8 cellular contexts compared by ENCODE assay signal in the genomic region with DNA sequence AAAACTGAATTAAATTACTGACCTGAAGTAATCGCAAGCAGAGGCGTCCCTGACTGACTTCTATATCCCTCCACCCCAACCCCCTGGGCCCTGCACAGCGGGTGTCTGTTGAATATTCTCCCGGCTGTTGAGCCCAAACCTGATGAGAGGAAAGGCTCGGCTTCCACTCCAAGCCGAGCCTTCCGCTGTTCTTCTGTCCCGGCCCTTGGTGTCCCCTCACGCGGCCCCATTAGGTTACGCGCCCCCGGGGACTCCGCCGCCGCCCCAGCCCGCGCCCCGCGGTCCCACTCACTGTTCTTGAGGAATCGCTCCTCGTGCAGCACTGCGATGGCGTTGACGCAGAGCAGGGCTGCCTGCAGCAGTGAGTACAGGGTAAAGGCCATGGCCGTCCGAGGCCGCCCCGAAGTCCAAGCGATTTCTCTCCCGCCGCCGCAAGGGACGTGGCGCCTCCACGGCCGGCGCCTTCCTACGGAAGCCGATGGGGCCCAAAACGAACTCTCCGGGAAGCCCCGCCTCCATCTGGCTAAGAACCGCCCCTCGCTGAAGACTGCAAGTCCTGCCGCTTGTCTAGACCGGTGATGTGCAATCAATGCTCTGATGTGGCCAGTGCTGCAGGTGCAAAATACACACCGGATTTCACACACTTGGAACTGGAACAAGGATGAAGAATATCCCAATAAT.
DNase-seq lines count a peak whose midpoint lies in the region; ATAC-seq and TF ChIP-seq lines count a peak whose summit lies in the region.

A gene with protein sequence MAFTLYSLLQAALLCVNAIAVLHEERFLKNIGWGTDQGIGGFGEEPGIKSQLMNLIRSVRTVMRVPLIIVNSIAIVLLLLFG (minus strand): TSS at position 470 of the 681 bp plus-strand sequence. CDS start 87 bp downstream, at position 383.

- H3K4me3 ChIP-seq in brain microvascular endothelial cell (ENCODE audit: low read depth, low read length): peak within 1 kb of the TSS; percentile 86
- H3K4me3 ChIP-seq in iPS-18c (ENCODE audit: insufficient read depth, low read depth, low read length): peak within 1 kb of the TSS; percentile 96
- peak within 1 kb of the TSS; percentile 72 to 97 (median 92) for H3K4me3 ChIP-seq in skin epidermis

- H3K27me3 ChIP-seq in brain microvascular endothelial cell (replicated peaks): no peaks in the 10 kb centered on the region

- H3K9me3 ChIP-seq in iPS-18c (ENCODE audit: control insufficient read depth, insufficient read depth, low read length): no peaks in the 10 kb centered on the region

- H3K27ac ChIP-seq in brain microvascular endothelial cell (peak within 1 kb of the TSS; percentile 85), skin epidermis (peak within 1 kb of the TSS; percentile 44 to 97 (median 89))

- peak; percentile 82 for DNase-seq in 8988T
- peak; percentile 84 for DNase-seq in NCI-H2107 (lab: John Stamatoyannopoulos, UW)
- DNase-seq in UCSD-AML1 (lab: John Stamatoyannopoulos, UW; ENCODE audit: unreplicated experiment): peak; percentile 92
- peak; percentile 92 for DNase-seq in brain microvascular endothelial cell

- in situ Hi-C loops in brain microvascular endothelial cell (cut with HindIII; ENCODE audit: low pct_ligation_motif_present, low sequenced_read_pairs): no loop called here

- ATAC-seq in GM18519 (IDR thresholded peaks at IDR 0.05; ENCODE audit: low FRiP score, unreplicated experiment) (peak; percentile 55), HG03045 (IDR thresholded peaks at IDR 0.05; ENCODE audit: unreplicated experiment) (peak; percentile 78)

- peaks cover 4% of the 10 kb centered on the region for H3K36me3 ChIP-seq in brain microvascular endothelial cell (replicated peaks)

- peak; percentile 19 for TF ChIP-seq CTCF in brain microvascular endothelial cell (IDR thresholded peaks at IDR 0.05; ENCODE audit: low read depth, low read length, missing control alignments)

Comparison
In these comparisons a context has a peak if more than half of its experiments do, and no peak if none do; other contexts are left out.
1. Peak in every context shown above with its lines: DNase-seq, ATAC-seq, H3K4me3 ChIP-seq and H3K27ac ChIP-seq.